Comparison of ENCODE assay signal across 8 cellular contexts in genomic region chr2:3605013-3605961, GRCh38. TPM values are rescaled to one million over a fixed set of nuclear protein-coding genes. Genes with fewer than 3 reads are reported as not detected.
DNase-seq lines count a peak whose midpoint lies in the region; ATAC-seq lines count a peak whose summit lies in the region.

No MANE protein-coding gene starts in this region.

- H4K20me1 ChIP-seq in Karpas-422 (ENCODE audit: insufficient read depth, low read depth, low read length), result no peaks in the 10 kb centered on the region

- no peak overlapping the region; the same call in 1 of the 2 replicates for H3K4me3 ChIP-seq in Karpas-422 (ENCODE audit: low read length)
- peak overlapping the region; percentile 63 for H3K4me3 ChIP-seq in SJCRH30
- H3K4me3 ChIP-seq in rectal smooth muscle tissue (ENCODE audit: low read length), result no peak overlapping the region

- no peaks in the 10 kb centered on the region for H3K79me2 ChIP-seq in Karpas-422 (ENCODE audit: low read length)

- H3K4me2 ChIP-seq in Karpas-422 (ENCODE audit: low read depth, low read length, poor library complexity, severe bottlenecking), result peak overlapping the region; percentile 55

- no peaks in the 10 kb centered on the region for H3K9me3 Mint-ChIP-seq in central memory CD8-positive, alpha-beta T cell

- no peaks in the 10 kb centered on the region for H3K27me3 Mint-ChIP-seq in central memory CD8-positive, alpha-beta T cell

- no peaks in the 10 kb centered on the region for H3K9me3 ChIP-seq in Karpas-422 (ENCODE audit: low read length)
- H3K9me3 ChIP-seq in SJCRH30 (replicated peaks), result no peaks in the 10 kb centered on the region

- DNase-seq in GM03348 (ENCODE audit: low spot score) (peak; percentile 73), Karpas-422 (peak; percentile 96), SJCRH30 (peak; percentile 94), activated gamma-delta T cell (lab: John Stamatoyannopoulos, UW) (no peak), epidermal melanocyte (ENCODE audit: insufficient read length, low spot score) (no peak)
- no peak for DNase-seq in central memory CD8-positive, alpha-beta T cell (ENCODE audit: low spot score in 2 of 2)

- H3K4me1 ChIP-seq in Karpas-422 (ENCODE audit: low read length) (peaks cover 18% of the 10 kb centered on the region), SJCRH30 (no peaks in the 10 kb centered on the region), rectal smooth muscle tissue (ENCODE audit: control insufficient read depth, insufficient read depth, low read length) (no peaks in the 10 kb centered on the region)

- H3K27me3 ChIP-seq in Karpas-422 (ENCODE audit: low read length) (no peaks in the 10 kb centered on the region), SJCRH30 (no peaks in the 10 kb centered on the region; the same call in 1 of the 2 replicates), rectal smooth muscle tissue (ENCODE audit: control insufficient read depth, insufficient read depth, low read length) (no peaks in the 10 kb centered on the region)

- no peak overlapping the region for H3K27ac Mint-ChIP-seq in central memory CD8-positive, alpha-beta T cell (ENCODE audit: low read depth)

- no peaks in the 10 kb centered on the region for H3K9me2 ChIP-seq in Karpas-422 (replicated peaks; ENCODE audit: insufficient read depth, low read length)

- H3K27ac ChIP-seq in Karpas-422 (ENCODE audit: low read length), result no peak overlapping the region
- H3K27ac ChIP-seq in SJCRH30, result peak overlapping the region; percentile 51
- peak overlapping the region; percentile 33 for H3K27ac ChIP-seq in rectal smooth muscle tissue (ENCODE audit: low read depth, low read length)

- no peaks in the 10 kb centered on the region for H3K36me3 ChIP-seq in Karpas-422 (ENCODE audit: insufficient read depth, low read length)
- no peaks in the 10 kb centered on the region for H3K36me3 ChIP-seq in SJCRH30
- no peaks in the 10 kb centered on the region for H3K36me3 ChIP-seq in rectal smooth muscle tissue (ENCODE audit: control insufficient read depth, insufficient read depth, low read length)

- H3K36me3 Mint-ChIP-seq in central memory CD8-positive, alpha-beta T cell (ENCODE audit: insufficient read depth), result peaks cover 1% of the 10 kb centered on the region

- H3K4me3 Mint-ChIP-seq in central memory CD8-positive, alpha-beta T cell, result peak overlapping the region; percentile 34

- no peak for ATAC-seq in central memory CD8-positive, alpha-beta T cell (replicated peaks; ENCODE audit: extremely low read depth, poor library complexity, severe bottlenecking)
- no peak for ATAC-seq in HG02610 (IDR thresholded peaks at IDR 0.05; ENCODE audit: unreplicated experiment)

- H3K4me1 Mint-ChIP-seq in central memory CD8-positive, alpha-beta T cell, result peaks cover 6% of the 10 kb centered on the region

- peak overlapping the region; percentile 95 for H2AFZ ChIP-seq in Karpas-422 (ENCODE audit: low read length)

- H3K9ac ChIP-seq in Karpas-422 (ENCODE audit: low read length) (peak overlapping the region; percentile 49), rectal smooth muscle tissue (ENCODE audit: low read length) (no peak overlapping the region)

RNA-seq across cellular contexts. Expression of gene COLEC11, which starts 10.4 kb away (rescaled TPM):
- total RNA-seq in Karpas-422 (2014; rRNA removed; shearing (Covaris generic); ENCODE audit: low replicate concordance), result not detected in 2 replicates
- 0.20 and 0.51 TPM in 2 replicates for total RNA-seq in SJCRH30 (2014; rRNA removed; shearing (Covaris generic))

RNA-seq across cellular contexts. Expression of gene RPS7, which starts 30.2 kb away (rescaled TPM):
- 3,591 and 3,631 TPM in 2 replicates for total RNA-seq in Karpas-422 (2014; rRNA removed; shearing (Covaris generic); ENCODE audit: low replicate concordance)
- 3,864 and 4,028 TPM in 2 replicates for total RNA-seq in SJCRH30 (2014; rRNA removed; shearing (Covaris generic))

RNA-seq across cellular contexts. Expression of gene RNASEH1, which starts 47.2 kb away (rescaled TPM):
- 20.4 and 33.9 TPM in 2 replicates for total RNA-seq in Karpas-422 (2014; rRNA removed; shearing (Covaris generic); ENCODE audit: low replicate concordance)
- 43.0 and 43.9 TPM in 2 replicates for total RNA-seq in SJCRH30 (2014; rRNA removed; shearing (Covaris generic))

RNA-seq across cellular contexts. Expression of gene ALLC, which starts 52.7 kb away (rescaled TPM):
- total RNA-seq in Karpas-422 (2014; rRNA removed; shearing (Covaris generic); ENCODE audit: low replicate concordance), result not detected in 2 replicates
- not detected in 2 replicates for total RNA-seq in SJCRH30 (2014; rRNA removed; shearing (Covaris generic))

Comparison
In these comparisons a context has a peak if more than half of its experiments do, and no peak if none do; other contexts are left out.
1. DNase-seq: peak in GM03348 (single experiment), Karpas-422 (single experiment) and SJCRH30 (2 of 2); none in central memory CD8-positive, alpha-beta T cell (0 of 2), activated gamma-delta T cell (single experiment) and epidermal melanocyte (single experiment).